8 cellular contexts compared by ENCODE assay signal in genomic region chr6:52390361-52390727, GRCh38. TPM values are rescaled to one million over a fixed set of nuclear protein-coding genes. Genes with fewer than 3 reads are reported as not detected.
DNase-seq lines count a peak whose midpoint lies in the region; ATAC-seq and TF ChIP-seq lines count a peak whose summit lies in the region.

No MANE protein-coding gene starts in this region.

- WGBS in mammary epithelial cell (ENCODE audit: low coverage, missing lambda C conversion rate): 9% methylated on average over 4 of the region's 4 CpGs

- H4K20me1 ChIP-seq in mammary epithelial cell (ENCODE audit: insufficient read depth, low read length): no peaks in the 10 kb centered on the region

- H3K36me3 ChIP-seq in mammary epithelial cell (ENCODE audit: insufficient read depth, low read length) (no peaks in the 10 kb centered on the region), neutrophil (no peaks in the 10 kb centered on the region)

- no peaks in the 10 kb centered on the region for H3K27me3 ChIP-seq in mammary epithelial cell (ENCODE audit: insufficient read depth, low read length)
- H3K27me3 ChIP-seq in neutrophil: no peaks in the 10 kb centered on the region

- no peaks in the 10 kb centered on the region for H3K79me2 ChIP-seq in mammary epithelial cell (ENCODE audit: insufficient read depth, low read length)

- TF ChIP-seq CTCF in mammary epithelial cell (conservative IDR thresholded peaks at IDR 0.05 in 1 of 2, IDR thresholded peaks at IDR 0.05 in 1 of 2; ENCODE audit: extremely low read depth in 1 of 2, insufficient read depth in 1 of 2, low read depth in 1 of 2, low read length in 2 of 2): no peak
- no peak for TF ChIP-seq CTCF in neutrophil (IDR thresholded peaks at IDR 0.05)

- ATAC-seq in GM19438 (IDR thresholded peaks at IDR 0.05; ENCODE audit: low read depth, unreplicated experiment) (peak; percentile 45), HG03460 (IDR thresholded peaks at IDR 0.05; ENCODE audit: unreplicated experiment) (peak; percentile 40)

- peak overlapping the region; percentile 31 for H3K9ac ChIP-seq in mammary epithelial cell (ENCODE audit: insufficient read depth, low read length)

- peak overlapping the region; percentile 58 for H3K4me2 ChIP-seq in mammary epithelial cell (ENCODE audit: insufficient read depth, low read depth, low read length)

- dilution Hi-C loops in mammary epithelial cell (cut with HindIII; ENCODE audit: low sequenced_read_pairs): no loop called here

- H3K9me3 ChIP-seq in mammary epithelial cell (replicated peaks; ENCODE audit: insufficient read depth, low read length) (no peaks in the 10 kb centered on the region), neutrophil (no peaks in the 10 kb centered on the region)

- H2AFZ ChIP-seq in mammary epithelial cell (ENCODE audit: low read depth, low read length): peak overlapping the region; percentile 55

- CTCF ChIA-PET in mammary epithelial cell (lab: Charles Lee; ENCODE audit: low non-redundant PET): interaction anchor here (0.6 kb wide), 1 partner anchor 1803 kb away, joined by 3 read pairs; no protein-coding TSS in a partner anchor

- H3K4me1 ChIP-seq in mammary epithelial cell (ENCODE audit: insufficient read depth, low read length) (peaks cover 14% of the 10 kb centered on the region), neutrophil (ENCODE audit: control insufficient read depth in 1 of 2, insufficient read depth in 1 of 2, low read depth in 1 of 2, low read length in 1 of 2) (peaks cover 20 to 22% of the 10 kb centered on the region in 2 experiments)

- no peak overlapping the region for H3K4me3 ChIP-seq in mammary epithelial cell (replicated peaks in 1 of 3; ENCODE audit: insufficient read depth in 1 of 3, low read depth in 2 of 3, low read length in 3 of 3)
- no peak overlapping the region for H3K4me3 ChIP-seq in neutrophil (ENCODE audit: low read depth in 1 of 2, low read length in 1 of 2)

- DNase-seq in DMS53 (lab: John Stamatoyannopoulos, UW) (peak; percentile 88), SW 1271 (lab: John Stamatoyannopoulos, UW) (peak; percentile 28 to 75), mammary epithelial cell (peak; percentile 73), NCI-H345 (lab: John Stamatoyannopoulos, UW) (no peak), globus pallidus (ENCODE audit: low spot score) (no peak)

- intact Hi-C loops in mammary epithelial cell (cut with micrococcal nuclease): no loop called here

- BruUV-seq in mammary epithelial cell (replicated peaks; lab: Mats Ljungman, UMichigan): no TSS peak

- in situ Hi-C loops in mammary epithelial cell (cut with MboI; ENCODE audit: low sequenced_read_pairs in 2 of 2): loop anchor here (5.0 to 10.0 kb wide), 2 partner anchors 93 to 226 kb away; no protein-coding TSS in a partner anchor

- H3K27ac ChIP-seq in mammary epithelial cell (ENCODE audit: insufficient read depth, low read depth, low read length): peak overlapping the region; percentile 26
- peak overlapping the region; percentile 27 for H3K27ac ChIP-seq in neutrophil

RNA-seq across cellular contexts. Expression of gene PAQR8, which starts 28.4 kb away (rescaled TPM):
- total RNA-seq in mammary epithelial cell: 1 to 10 TPM in 1 of 2 donors, under 1 TPM in 1; 0.17 to 3.4 TPM
- 1.4 TPM for polyA plus RNA-seq in mammary epithelial cell
- 2.2 TPM for polyA minus RNA-seq in mammary epithelial cell

RNA-seq across cellular contexts. Expression of gene EFHC1, which starts 29.8 kb away (rescaled TPM):
- total RNA-seq in mammary epithelial cell: 10 to 100 TPM; 16.3 to 17.6 TPM
- polyA plus RNA-seq in mammary epithelial cell: 10.5 TPM
- 13.2 TPM for polyA minus RNA-seq in mammary epithelial cell

Comparison
In these comparisons a context has a peak if more than half of its experiments do, and no peak if none do; other contexts are left out.
1. DNase-seq: peak in DMS53 (single experiment), SW 1271 (2 of 2) and mammary epithelial cell (single experiment); none in NCI-H345 (single experiment) and globus pallidus (single experiment).